17 cellular contexts compared by ENCODE assay signal in the genomic region with DNA sequence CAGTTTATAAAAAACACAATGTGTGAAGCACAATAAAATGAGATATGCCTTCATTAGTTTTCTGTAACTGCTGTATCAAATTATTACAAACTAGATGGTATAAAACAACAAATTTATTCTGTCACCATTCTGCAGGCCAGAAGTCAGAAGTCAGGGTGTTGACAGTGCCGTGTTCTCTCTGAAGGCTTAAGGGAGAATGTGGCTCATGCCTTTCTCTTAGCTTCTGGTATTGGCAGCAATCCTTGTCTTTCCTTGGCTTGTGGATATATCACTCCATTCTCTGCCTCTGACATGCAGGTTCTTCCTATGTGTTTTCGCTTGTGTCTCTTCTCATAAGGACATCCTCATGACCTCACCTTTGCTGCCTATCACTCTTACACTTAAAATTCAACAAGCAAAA. TPM values are rescaled to one million over a fixed set of nuclear protein-coding genes. Genes with fewer than 3 reads are reported as not detected.
DNase-seq lines count a peak whose midpoint lies in the region; ATAC-seq and TF ChIP-seq lines count a peak whose summit lies in the region.
"Had no signal": no experiment of that assay in that cellular context is flagged by ENCODE, and none has a peak within 500 bp of the region (broad histone marks: within the 10 kb centered on the region; RNA-seq: fewer than 3 reads in every experiment).

No MANE protein-coding gene starts in this region.

- DNase-seq in MCF 10A (ENCODE audit: unreplicated experiment) (no peak), breast epithelium (ENCODE audit: low spot score in 2 of 2) (no peak), T-cell (no peak), foreskin keratinocyte (no peak), SKM-1 treated with dmso at 0.1 percent for 144 hours (lab: John Stamatoyannopoulos, UW; ENCODE audit: unreplicated experiment) (no peak), ecto neural progenitor cell (ENCODE audit: low spot score) (no peak)
- DNase-seq in stimulated activated naive CD8-positive, alpha-beta T cell treated with anti-CD3 and anti-CD28 coated beads, Interleukin-15, amount 100 ng/mL, for 72 hours: no peak
- DNase-seq: activated effector memory CD4-positive, alpha-beta T cell treated with anti-CD3 and anti-CD28 coated beads, Interleukin-2, amount 50 U/mL, for 16 hours; DMS79; NCI-H1694; NCI-H69; SHP77 had no signal

- ATAC-seq in T-cell (replicated peaks in 1 of 4) (peak; percentile 3 to 8 (median 7)), foreskin keratinocyte (no peak), GM18909 (IDR thresholded peaks at IDR 0.05; ENCODE audit: poor library complexity, unreplicated experiment) (no peak)
- ATAC-seq in stimulated activated naive CD8-positive, alpha-beta T cell treated with anti-CD3 and anti-CD28 coated beads, Interleukin-15, amount 100 ng/mL, for 72 hours: no peak

- POLR2A ChIA-PET in MCF 10A (lab: Yijun Ruan, JAX) (interaction anchor here (0.5 to 12.6 kb wide), 11 partner anchors 8 to 491 kb away, joined by 3 to 159 read pairs (median 4); partner anchors contain the start of gene NEK7), T-cell (lab: Charles Lee) (interaction anchor here (0.6 to 1.6 kb wide), 5 partner anchors 8 to 26 kb away, joined by 3 to 7 read pairs (median 5); no protein-coding TSS in a partner anchor)

- H3K36me3 ChIP-seq in breast epithelium: no peaks in the 10 kb centered on the region
- H3K36me3 ChIP-seq: prostate gland, vagina had no signal

- H3K4me3 Mint-ChIP-seq in MCF 10A (ENCODE audit: unreplicated experiment): no peak overlapping the region
- peak overlapping the region; percentile 59 to 65 (median 65) for H3K4me3 Mint-ChIP-seq in T-cell
- peak overlapping the region; percentile 56 to 83 for H3K4me3 Mint-ChIP-seq in stimulated activated naive CD8-positive, alpha-beta T cell treated with anti-CD3 and anti-CD28 coated beads, Interleukin-15, amount 100 ng/mL, for 72 hours

- H3K36me3 Mint-ChIP-seq in MCF 10A (ENCODE audit: insufficient read depth, unreplicated experiment) (peaks cover 13% of the 10 kb centered on the region), T-cell (peaks cover 9% of the 10 kb centered on the region)

- CTCF ChIA-PET in MCF 10A (lab: Yijun Ruan, JAX) (no interaction called here), T-cell (lab: Charles Lee) (interaction anchor here in 1 of 2 donors (1.1 to 2.2 kb wide), 6 partner anchors 9 to 21 kb away, joined by 3 to 9 read pairs (median 4); no protein-coding TSS in a partner anchor)

- H3K9me3 ChIP-seq in breast epithelium: no peaks in the 10 kb centered on the region
- H3K9me3 ChIP-seq: prostate gland, vagina had no signal

- no TSS peak for BruUV-seq in MCF 10A (replicated peaks; lab: Mats Ljungman, UMichigan)

- peaks cover 0 to 9% of the 10 kb centered on the region in 2 donors for H3K4me1 ChIP-seq in breast epithelium
- peaks cover 43% of the 10 kb centered on the region for H3K4me1 ChIP-seq in foreskin keratinocyte
- H3K4me1 ChIP-seq: prostate gland had no signal

- intact Hi-C loops in MCF 10A (cut with micrococcal nuclease) (no loop called here), breast epithelium (cut with DNase I; ENCODE audit: low total_unique reads) (no loop called here)

- TF ChIP-seq CTCF in MCF 10A (IDR thresholded peaks at IDR 0.05; ENCODE audit: unreplicated experiment) (no peak), breast epithelium (IDR thresholded peaks at IDR 0.05) (no peak), foreskin keratinocyte (conservative IDR thresholded peaks at IDR 0.05) (no peak)

- no peaks in the 10 kb centered on the region for H3K9me3 Mint-ChIP-seq in MCF 10A (ENCODE audit: unreplicated experiment)
- no peaks in the 10 kb centered on the region for H3K9me3 Mint-ChIP-seq in T-cell
- no peaks in the 10 kb centered on the region for H3K9me3 Mint-ChIP-seq in stimulated activated naive CD8-positive, alpha-beta T cell treated with anti-CD3 and anti-CD28 coated beads, Interleukin-15, amount 100 ng/mL, for 72 hours

- H3K27ac ChIP-seq in breast epithelium (no peak overlapping the region), foreskin keratinocyte (peak overlapping the region; percentile 25)
- H3K27ac ChIP-seq: coronary artery, prostate gland, vagina had no signal

- H3K27me3 ChIP-seq in breast epithelium (no peaks in the 10 kb centered on the region), foreskin keratinocyte (no peaks in the 10 kb centered on the region)
- H3K27me3 ChIP-seq: vagina had no signal

- peaks cover 47% of the 10 kb centered on the region for H3K4me1 Mint-ChIP-seq in MCF 10A (ENCODE audit: insufficient read depth, unreplicated experiment)
- peaks cover 87 to 93% (median 90%) of the 10 kb centered on the region in 3 donors for H3K4me1 Mint-ChIP-seq in T-cell
- peaks cover 90% of the 10 kb centered on the region for H3K4me1 Mint-ChIP-seq in stimulated activated naive CD8-positive, alpha-beta T cell treated with anti-CD3 and anti-CD28 coated beads, Interleukin-15, amount 100 ng/mL, for 72 hours

- H3K4me3 ChIP-seq in breast epithelium: no peak overlapping the region
- H3K4me3 ChIP-seq: coronary artery, K562, prostate gland, vagina had no signal

- TF ChIP-seq POLR2A in breast epithelium (IDR thresholded peaks at IDR 0.05): no peak

- no peaks in the 10 kb centered on the region for H3K27me3 Mint-ChIP-seq in MCF 10A (ENCODE audit: insufficient read depth, unreplicated experiment)
- H3K27me3 Mint-ChIP-seq in T-cell: no peaks in the 10 kb centered on the region
- no peaks in the 10 kb centered on the region for H3K27me3 Mint-ChIP-seq in stimulated activated naive CD8-positive, alpha-beta T cell treated with anti-CD3 and anti-CD28 coated beads, Interleukin-15, amount 100 ng/mL, for 72 hours

- H3K27ac Mint-ChIP-seq in MCF 10A (ENCODE audit: low read depth, unreplicated experiment): peak overlapping the region; percentile 63
- H3K27ac Mint-ChIP-seq in T-cell: peak overlapping the region; percentile 91 to 93
- H3K27ac Mint-ChIP-seq in stimulated activated naive CD8-positive, alpha-beta T cell treated with anti-CD3 and anti-CD28 coated beads, Interleukin-15, amount 100 ng/mL, for 72 hours: peak overlapping the region; percentile 86 to 90

RNA-seq across cellular contexts. Expression of gene NEK7, which starts 10.1 kb away (rescaled TPM):
- 51.1 and 54.4 TPM in 2 replicates for total RNA-seq in MCF 10A (2022)
- total RNA-seq in breast epithelium: 100 to 1,000 TPM in 2 of 3 donors, 10 to 100 TPM in 1; 82.3 to 187 (median 105) TPM
- total RNA-seq in T-cell: 10 to 100 TPM; 31.8 to 75.4 (median 69.9) TPM
- total RNA-seq in foreskin keratinocyte: 30.0 and 33.2 TPM in 2 replicates
- polyA plus RNA-seq in foreskin keratinocyte: 6.9 and 9.2 TPM in 2 replicates

Comparison
In these comparisons a context has a peak if more than half of its experiments do, and no peak if none do; other contexts are left out.
1. ATAC-seq: peak in T-cell (4 of 4); none in foreskin keratinocyte (single experiment), stimulated activated naive CD8-positive, alpha-beta T cell treated with anti-CD3 and anti-CD28 coated beads, Interleukin-15, amount 100 ng/mL, for 72 hours (single experiment) and GM18909 (single experiment).
2. Peak in every context shown above with its lines, with median percentiles within 50 percentile points of each other: H3K27ac Mint-ChIP-seq.